Comparison of ENCODE assay signal across 17 cellular contexts in the genomic region with DNA sequence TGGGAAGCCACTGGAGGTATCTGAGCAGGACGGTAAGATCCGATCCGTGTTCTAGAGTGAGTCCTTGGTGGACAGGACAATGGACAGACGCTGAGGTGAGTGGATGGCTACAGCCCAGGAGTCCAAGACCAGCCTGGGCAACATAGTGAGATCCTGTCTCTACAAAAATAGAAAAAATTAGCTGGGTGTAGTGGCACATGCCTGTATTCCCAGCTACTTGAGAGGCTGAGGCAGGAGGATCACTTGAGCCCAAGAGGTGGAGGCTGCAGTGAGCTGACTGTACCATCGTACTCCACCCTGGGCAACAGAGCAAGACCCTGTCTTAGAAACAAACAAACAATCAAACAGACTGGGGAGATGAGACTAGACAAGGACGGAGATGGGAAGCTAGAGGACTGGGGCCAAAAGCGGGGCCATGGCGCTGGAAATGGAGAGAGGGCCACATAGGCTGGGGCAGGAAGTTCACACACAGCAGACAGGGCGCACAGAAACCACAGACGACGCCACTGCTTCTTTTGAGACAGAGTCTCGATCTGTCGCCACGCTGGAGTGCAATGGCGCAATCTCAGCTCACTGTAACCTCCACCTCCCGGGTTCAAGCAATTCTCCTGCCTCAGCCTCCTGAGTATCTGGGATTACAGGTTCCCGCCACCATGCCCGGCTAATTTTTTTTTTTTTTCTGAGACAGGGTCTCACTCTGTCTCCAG. TPM values are rescaled to one million over a fixed set of nuclear protein-coding genes. Genes with fewer than 3 reads are reported as not detected.
A peak's percentile ranks its signal among the peaks of the same experiment; 100 is the strongest.
DNase-seq lines count a peak whose midpoint lies in the region; ATAC-seq, FAIRE-seq and TF ChIP-seq lines count a peak whose summit lies in the region.
"Had no signal": no experiment of that assay in that cellular context is flagged by ENCODE, and none has a peak within 500 bp of the region (broad histone marks: within the 10 kb centered on the region; RNA-seq: fewer than 3 reads in every experiment).

No MANE protein-coding gene starts in this region.

- H3K4me1 Mint-ChIP-seq in activated naive CD8-positive, alpha-beta T cell treated with anti-CD3 and anti-CD28 coated beads, Interleukin-2, amount 10 ng/mL, durations not matched to agents 7 days and 5 days = peaks cover 4% of the 10 kb centered on the region
- peaks cover 2% of the 10 kb centered on the region for H3K4me1 Mint-ChIP-seq in activated naive CD8-positive, alpha-beta T cell treated with anti-CD3 and anti-CD28 coated beads for 36 hours
- peaks cover 0 to 13% (median 4%) of the 10 kb centered on the region in 3 donors for H3K4me1 Mint-ChIP-seq in T-cell
- H3K4me1 Mint-ChIP-seq: brain had no signal

- DNase-seq in activated naive CD8-positive, alpha-beta T cell treated with anti-CD3 and anti-CD28 coated beads, Interleukin-2, amount 10 ng/mL, durations not matched to agents 7 days and 5 days = no peak
- no peak for DNase-seq in activated naive CD8-positive, alpha-beta T cell treated with anti-CD3 and anti-CD28 coated beads for 36 hours
- DNase-seq in T-cell = peak in 14 of 34 experiments; percentile 3 to 48 (median 24)
- peak in 2 of 3 donors; percentile 35 to 65 for DNase-seq in right lobe of liver
- no peak for DNase-seq in urothelium cell line (ENCODE audit: low spot score)
- no peak for DNase-seq in H54 (ENCODE audit: insufficient read length, low spot score)
- DNase-seq: activated CD4-positive, alpha-beta T cell treated with anti-CD3 and anti-CD28 coated beads for 1 hour; effector CD4-positive, alpha-beta T cell; NCI-H2029; NCI-H526 had no signal

- CTCF ChIA-PET in T-cell (lab: Charles Lee) = no interaction called here

- ATAC-seq in activated naive CD8-positive, alpha-beta T cell treated with anti-CD3 and anti-CD28 coated beads, Interleukin-2, amount 10 ng/mL, durations not matched to agents 7 days and 5 days (ENCODE audit: low read depth) = peak; percentile 40
- ATAC-seq in T-cell (replicated peaks in 1 of 4) (peak; percentile 38 to 87 (median 68)), right lobe of liver (peak in 2 of 4 donors; percentile 10 to 15), HG03520 (IDR thresholded peaks at IDR 0.05; ENCODE audit: unreplicated experiment) (no peak), GM18868 (IDR thresholded peaks at IDR 0.05; ENCODE audit: unreplicated experiment) (no peak)
- ATAC-seq: HCT116 had no signal

- no peaks in the 10 kb centered on the region for H3K9me3 ChIP-seq in right lobe of liver

- no peak for TF ChIP-seq CTCF in right lobe of liver (IDR thresholded peaks at IDR 0.05)

- H3K36me3 Mint-ChIP-seq in activated naive CD8-positive, alpha-beta T cell treated with anti-CD3 and anti-CD28 coated beads, Interleukin-2, amount 10 ng/mL, durations not matched to agents 7 days and 5 days = peaks cover 24% of the 10 kb centered on the region
- H3K36me3 Mint-ChIP-seq in activated naive CD8-positive, alpha-beta T cell treated with anti-CD3 and anti-CD28 coated beads for 36 hours = peaks cover 16% of the 10 kb centered on the region
- peaks cover 32% of the 10 kb centered on the region for H3K36me3 Mint-ChIP-seq in T-cell

- H3K9me3 Mint-ChIP-seq in activated naive CD8-positive, alpha-beta T cell treated with anti-CD3 and anti-CD28 coated beads, Interleukin-2, amount 10 ng/mL, durations not matched to agents 7 days and 5 days = no peaks in the 10 kb centered on the region
- H3K9me3 Mint-ChIP-seq in activated naive CD8-positive, alpha-beta T cell treated with anti-CD3 and anti-CD28 coated beads for 36 hours = no peaks in the 10 kb centered on the region
- H3K9me3 Mint-ChIP-seq in T-cell = no peaks in the 10 kb centered on the region
- H3K9me3 Mint-ChIP-seq: activated T-helper 2 cell treated with anti-CD3 and anti-CD28 coated beads, Interferon-gamma antibody, Interleukin-2, Interleukin-4, amounts not matched to agents 10 μg/mL and 5 μg/mL and 100 μg/mL, durations not matched to agents 14 hours and 24 hours and 36 hours; brain; stimulated activated memory B cell treated with anti-CD40 and anti-IgM and Interleukin-4, amounts not matched to agents 10 μg/mL and 1 μg/mL and 100 μg/mL, for 72 hours had no signal

- POLR2A ChIA-PET in activated naive CD8-positive, alpha-beta T cell treated with anti-CD3 and anti-CD28 coated beads, Interleukin-2, amount 10 ng/mL, durations not matched to agents 7 days and 5 days (lab: Charles Lee) = interaction anchor here (0.6 kb wide), 1 partner anchor 524 kb away, joined by 4 read pairs; no protein-coding TSS in a partner anchor
- POLR2A ChIA-PET in T-cell (lab: Charles Lee) = no interaction called here

- no peaks in the 10 kb centered on the region for H3K27me3 Mint-ChIP-seq in activated naive CD8-positive, alpha-beta T cell treated with anti-CD3 and anti-CD28 coated beads, Interleukin-2, amount 10 ng/mL, durations not matched to agents 7 days and 5 days
- H3K27me3 Mint-ChIP-seq in activated naive CD8-positive, alpha-beta T cell treated with anti-CD3 and anti-CD28 coated beads for 36 hours = no peaks in the 10 kb centered on the region
- no peaks in the 10 kb centered on the region for H3K27me3 Mint-ChIP-seq in T-cell
- H3K27me3 Mint-ChIP-seq: brain; stimulated activated memory B cell treated with anti-CD40 and anti-IgM and Interleukin-4, amounts not matched to agents 10 μg/mL and 1 μg/mL and 100 μg/mL, for 72 hours had no signal

- intact Hi-C loops in right lobe of liver (cut with DNase I) = no loop called here

- no peak overlapping the region for H3K27ac ChIP-seq in right lobe of liver

- FAIRE-seq in urothelium cell line (lab: Jason Lieb, UNC) (peak; percentile 66), H54 (lab: Jason Lieb, UNC) (no peak)

- 87% methylated on average over 12 of the region's 18 CpGs for WGBS in right lobe of liver (ENCODE audit: insufficient coverage, low coverage, low lambda C conversion rate, missing lambda C conversion rate)

- H3K27me3 ChIP-seq in right lobe of liver = no peaks in the 10 kb centered on the region

- peaks cover 0 to 12% (median 3%) of the 10 kb centered on the region in 4 donors for H3K4me1 ChIP-seq in right lobe of liver

- peaks cover 0 to 18% (median 4%) of the 10 kb centered on the region in 4 donors for H3K36me3 ChIP-seq in right lobe of liver

- H3K4me3 ChIP-seq in right lobe of liver = no peak overlapping the region
- H3K4me3 ChIP-seq: lung had no signal

- no peak overlapping the region for H3K4me3 Mint-ChIP-seq in activated naive CD8-positive, alpha-beta T cell treated with anti-CD3 and anti-CD28 coated beads, Interleukin-2, amount 10 ng/mL, durations not matched to agents 7 days and 5 days
- no peak overlapping the region for H3K4me3 Mint-ChIP-seq in activated naive CD8-positive, alpha-beta T cell treated with anti-CD3 and anti-CD28 coated beads for 36 hours
- H3K4me3 Mint-ChIP-seq in T-cell = no peak overlapping the region
- H3K4me3 Mint-ChIP-seq: brain; stimulated activated memory B cell treated with anti-CD40 and anti-IgM and Interleukin-4, amounts not matched to agents 10 μg/mL and 1 μg/mL and 100 μg/mL, for 72 hours had no signal

- TF ChIP-seq POLR2A in right lobe of liver (IDR thresholded peaks at IDR 0.05) (no peak), H54 (IDR thresholded peaks at IDR 0.05; ENCODE audit: low read depth, low read length) (no peak)

- peak overlapping the region; percentile 70 for H3K27ac Mint-ChIP-seq in activated naive CD8-positive, alpha-beta T cell treated with anti-CD3 and anti-CD28 coated beads, Interleukin-2, amount 10 ng/mL, durations not matched to agents 7 days and 5 days
- no peak overlapping the region for H3K27ac Mint-ChIP-seq in activated naive CD8-positive, alpha-beta T cell treated with anti-CD3 and anti-CD28 coated beads for 36 hours
- H3K27ac Mint-ChIP-seq in T-cell = peak overlapping the region; percentile 6 to 68
- H3K27ac Mint-ChIP-seq: activated T-helper 2 cell treated with anti-CD3 and anti-CD28 coated beads, Interferon-gamma antibody, Interleukin-2, Interleukin-4, amounts not matched to agents 10 μg/mL and 5 μg/mL and 100 μg/mL, durations not matched to agents 14 hours and 24 hours and 36 hours; brain had no signal

RNA-seq across cellular contexts. Expression of gene DAGLB, which starts 24.7 kb away (rescaled TPM):
- 10 to 100 TPM; 32.3 to 37.2 TPM for total RNA-seq in activated naive CD8-positive, alpha-beta T cell treated with anti-CD3 and anti-CD28 coated beads, Interleukin-2, amount 10 ng/mL, durations not matched to agents 7 days and 5 days
- total RNA-seq in activated naive CD8-positive, alpha-beta T cell treated with anti-CD3 and anti-CD28 coated beads for 36 hours = 10 to 100 TPM; 15.7 to 17.1 TPM
- total RNA-seq in T-cell (10 to 100 TPM; 23.9 to 45.0 (median 38.9) TPM), right lobe of liver (10 to 100 TPM in 4 of 6 experiments, 1 to 10 TPM in 2; 8.9 to 12.7 (median 11.7) TPM)

RNA-seq across cellular contexts. Expression of gene RAC1, which starts 48.8 kb away (rescaled TPM):
- total RNA-seq in activated naive CD8-positive, alpha-beta T cell treated with anti-CD3 and anti-CD28 coated beads, Interleukin-2, amount 10 ng/mL, durations not matched to agents 7 days and 5 days = 100 to 1,000 TPM; 144 to 149 TPM
- total RNA-seq in activated naive CD8-positive, alpha-beta T cell treated with anti-CD3 and anti-CD28 coated beads for 36 hours = 100 to 1,000 TPM; 203 TPM
- 10 to 100 TPM; 57.2 to 99.3 (median 94.8) TPM for total RNA-seq in T-cell
- total RNA-seq in right lobe of liver = 100 to 1,000 TPM in 1 of 6 experiments, 10 to 100 TPM in 5; 72.6 to 154 (median 89.7) TPM

Comparison
In these comparisons a context has a peak if more than half of its experiments do, and no peak if none do; other contexts are left out.
1. ATAC-seq: peak in activated naive CD8-positive, alpha-beta T cell treated with anti-CD3 and anti-CD28 coated beads, Interleukin-2, amount 10 ng/mL, durations not matched to agents 7 days and 5 days (single experiment) and T-cell (4 of 4); none in HG03520 (single experiment) and GM18868 (single experiment).
2. DNase-seq: peak in right lobe of liver (2 of 3); none in activated naive CD8-positive, alpha-beta T cell treated with anti-CD3 and anti-CD28 coated beads, Interleukin-2, amount 10 ng/mL, durations not matched to agents 7 days and 5 days (single experiment), activated naive CD8-positive, alpha-beta T cell treated with anti-CD3 and anti-CD28 coated beads for 36 hours (single experiment), urothelium cell line (single experiment) and H54 (single experiment).